In the genomic region with DNA sequence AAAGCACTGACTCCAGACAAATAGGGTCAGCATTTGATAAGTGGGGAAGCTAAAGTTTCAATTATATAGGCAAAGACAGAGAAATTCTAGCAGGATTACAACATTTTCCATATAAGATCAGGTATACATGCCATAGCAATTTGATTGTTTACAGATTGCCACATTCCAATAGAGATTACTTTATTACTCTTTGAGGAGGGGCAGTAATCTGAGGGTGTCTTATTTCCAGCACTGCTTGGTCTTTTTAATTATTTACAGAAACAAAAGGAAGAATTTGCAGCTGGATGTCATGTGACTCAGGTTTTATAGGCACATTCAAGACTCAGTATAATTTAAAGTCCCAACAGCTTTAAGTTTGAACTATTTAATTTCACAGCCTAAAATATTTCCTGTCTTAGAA, we compare ENCODE assay signal across 28 cellular contexts. TPM values are rescaled to one million over a fixed set of nuclear protein-coding genes. Genes with fewer than 3 reads are reported as not detected.
"Had no signal": no experiment of that assay in that cellular context is flagged by ENCODE, and none has a peak within 500 bp of the region (broad histone marks: within the 10 kb centered on the region; RNA-seq: fewer than 3 reads in every experiment).

No MANE protein-coding gene starts in this region.

- H3K36me3 ChIP-seq: adrenal gland, cardiac muscle cell, heart left ventricle, left ventricle myocardium inferior, ovary, prostate gland, stomach, thyroid gland had no signal

- H3K36me3 Mint-ChIP-seq: activated naive CD8-positive, alpha-beta T cell; brain; naive B cell; stimulated activated naive B cell treated with anti-CD40 and anti-IgM and Interleukin-4, amounts not matched to agents 10 μg/mL and 1 μg/mL and 100 μg/mL, for 72 hours had no signal

- ATAC-seq: activated CD8-positive, alpha-beta T cell treated with anti-CD3 and anti-CD28 coated beads for 36 hours; stimulated activated naive B cell treated with anti-CD40 and anti-IgM and Interleukin-4, amounts not matched to agents 10 μg/mL and 1 μg/mL and 100 μg/mL, for 72 hours; WTC11 had no signal

- DNase-seq: activated CD4-positive, alpha-beta T cell treated with anti-CD3 and anti-CD28 coated beads for 1 hour; activated CD4-positive, alpha-beta T cell treated with anti-CD3 and anti-CD28 coated beads, Interleukin-2, amount 10 ng/mL, durations not matched to agents 7 days and 5 days; activated CD8-positive, alpha-beta T cell treated with anti-CD3 and anti-CD28 coated beads for 36 hours; activated naive CD4-positive, alpha-beta T cell; activated T-cell treated with anti-CD3 and anti-CD28 coated beads, Interleukin-2, amount 50 U/mL, for 48 hours; aorta; cerebellar nuclear complex; heart left ventricle; left ventricle myocardium inferior; naive B cell; nephron progenitor cell; ovary; stimulated activated CD4-positive, alpha-beta T cell treated with anti-CD3 and anti-CD28 coated beads, Interleukin-15, amount 100 ng/mL, for 24 hours; stimulated activated CD4-positive, alpha-beta T cell treated with anti-CD3 and anti-CD28 coated beads, Interleukin-2, amount 100 ng/mL, for 24 hours; stimulated activated naive B cell treated with anti-CD40 and anti-IgM and Interleukin-4, amounts not matched to agents 10 μg/mL and 1 μg/mL and 100 μg/mL, for 72 hours; stomach; T-helper 2 cell; thyroid gland had no signal

- H3K27ac Mint-ChIP-seq: activated CD4-positive, alpha-beta T cell treated with anti-CD3 and anti-CD28 coated beads, Interleukin-2, amount 10 ng/mL, durations not matched to agents 7 days and 5 days; activated CD8-positive, alpha-beta T cell treated with anti-CD3 and anti-CD28 coated beads for 36 hours; activated naive CD8-positive, alpha-beta T cell; activated T-helper 2 cell treated with anti-CD3 and anti-CD28 coated beads, Interferon-gamma antibody, Interleukin-2, Interleukin-4, amounts not matched to agents 10 μg/mL and 5 μg/mL and 100 μg/mL, durations not matched to agents 14 hours and 24 hours and 36 hours; naive B cell; nephron progenitor cell; stimulated activated naive B cell treated with anti-CD40 and anti-IgM and Interleukin-4, amounts not matched to agents 10 μg/mL and 1 μg/mL and 100 μg/mL, for 72 hours; WTC11 had no signal

- H3K27me3 ChIP-seq: adrenal gland, cardiac muscle cell, ovary, stomach, thyroid gland had no signal

- H3K4me3 ChIP-seq: adrenal gland, cardiac muscle cell, coronary artery, heart left ventricle, left ventricle myocardium inferior, lung, ovary, prostate gland, stomach, thyroid gland had no signal

- H3K27ac ChIP-seq: adrenal gland, cardiac muscle cell, coronary artery, foreskin keratinocyte, heart left ventricle, left ventricle myocardium inferior, ovary, prostate gland, thyroid gland had no signal

- H3K27me3 Mint-ChIP-seq: activated CD4-positive, alpha-beta T cell treated with anti-CD3 and anti-CD28 coated beads, Interleukin-2, amount 10 ng/mL, durations not matched to agents 7 days and 5 days; activated CD8-positive, alpha-beta T cell treated with anti-CD3 and anti-CD28 coated beads for 36 hours; brain; naive B cell had no signal

- H3K9me3 ChIP-seq: adrenal gland, heart left ventricle, left ventricle myocardium inferior, ovary, prostate gland, stomach, thyroid gland had no signal

- H3K9me3 Mint-ChIP-seq: activated CD4-positive, alpha-beta T cell treated with anti-CD3 and anti-CD28 coated beads, Interleukin-2, amount 10 ng/mL, durations not matched to agents 7 days and 5 days; activated CD8-positive, alpha-beta T cell treated with anti-CD3 and anti-CD28 coated beads for 36 hours; activated T-helper 2 cell treated with anti-CD3 and anti-CD28 coated beads, Interferon-gamma antibody, Interleukin-2, Interleukin-4, amounts not matched to agents 10 μg/mL and 5 μg/mL and 100 μg/mL, durations not matched to agents 14 hours and 24 hours and 36 hours had no signal

- H3K4me1 Mint-ChIP-seq: activated CD4-positive, alpha-beta T cell treated with anti-CD3 and anti-CD28 coated beads, Interleukin-2, amount 10 ng/mL, durations not matched to agents 7 days and 5 days; naive B cell; nephron progenitor cell had no signal

- H3K4me3 Mint-ChIP-seq: activated CD4-positive, alpha-beta T cell treated with anti-CD3 and anti-CD28 coated beads, Interleukin-2, amount 10 ng/mL, durations not matched to agents 7 days and 5 days; activated CD8-positive, alpha-beta T cell treated with anti-CD3 and anti-CD28 coated beads for 36 hours; activated naive CD8-positive, alpha-beta T cell; brain; naive B cell; nephron progenitor cell; stimulated activated naive B cell treated with anti-CD40 and anti-IgM and Interleukin-4, amounts not matched to agents 10 μg/mL and 1 μg/mL and 100 μg/mL, for 72 hours; WTC11 had no signal

- H3K4me1 ChIP-seq: adrenal gland, foreskin keratinocyte, left ventricle myocardium inferior, prostate gland, stomach had no signal

RNA-seq across cellular contexts. Expression of a gene that starts 42.5 kb away (rescaled TPM):
- total RNA-seq: activated CD4-positive, alpha-beta T cell treated with anti-CD3 and anti-CD28 coated beads, Interleukin-2, amount 10 ng/mL, durations not matched to agents 7 days and 5 days; activated CD8-positive, alpha-beta T cell treated with anti-CD3 and anti-CD28 coated beads for 36 hours; activated T-helper 2 cell treated with anti-CD3 and anti-CD28 coated beads, Interferon-gamma antibody, Interleukin-2, Interleukin-4, amounts not matched to agents 10 μg/mL and 5 μg/mL and 100 μg/mL, durations not matched to agents 14 hours and 24 hours and 36 hours; heart left ventricle; left ventricle myocardium inferior had no signal
- polyA plus RNA-seq: aorta had no signal
